In the genomic region with DNA sequence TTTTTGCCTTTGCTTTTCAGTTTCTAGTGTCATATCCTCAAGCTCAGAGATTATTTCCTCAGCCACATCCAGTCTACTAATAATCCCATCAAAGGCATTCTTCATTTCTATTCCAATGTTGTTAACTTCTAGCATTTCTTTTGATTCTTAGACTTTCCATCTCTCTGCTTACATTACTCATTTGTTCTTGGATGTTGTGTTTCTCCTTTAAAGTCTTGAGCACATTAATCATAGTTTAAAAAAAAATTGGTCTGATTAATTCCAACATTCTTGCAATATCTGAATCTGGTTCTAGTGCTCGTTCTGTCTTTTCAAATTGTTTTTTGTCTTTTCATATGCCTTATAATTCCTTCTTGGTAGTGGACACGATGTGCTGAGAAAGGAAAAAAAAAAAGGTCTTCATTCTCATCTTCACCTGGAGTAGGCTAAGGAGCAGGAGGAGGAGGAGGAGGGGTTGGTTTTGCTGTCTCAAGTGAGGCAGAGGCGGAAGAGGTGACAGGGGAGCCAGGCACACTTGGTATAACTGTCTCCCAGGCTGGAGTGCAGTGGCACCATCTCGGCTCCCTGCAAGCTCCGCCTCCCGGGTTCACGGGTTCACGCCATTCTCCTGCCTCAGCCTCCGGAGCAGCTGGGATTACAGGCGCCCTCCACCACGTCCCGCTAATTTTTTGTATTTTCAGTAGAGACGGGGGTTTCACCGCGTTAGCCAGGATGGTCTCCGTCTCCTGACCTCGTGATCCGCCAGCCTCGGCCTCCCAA, we compare ENCODE assay signal across 21 cellular contexts. TPM values are rescaled to one million over a fixed set of nuclear protein-coding genes. Genes with fewer than 3 reads are reported as not detected.
DNase-seq lines count a peak whose midpoint lies in the region; ATAC-seq, FAIRE-seq and TF ChIP-seq lines count a peak whose summit lies in the region.
"Had no signal": no experiment of that assay in that cellular context is flagged by ENCODE, and none has a peak within 500 bp of the region (broad histone marks: within the 10 kb centered on the region; RNA-seq: fewer than 3 reads in every experiment).

No MANE protein-coding gene starts in this region.

- no peak overlapping the region for H4K91ac ChIP-seq in H9 (ENCODE audit: insufficient read length, low read depth, low read length)
- H4K91ac ChIP-seq in mesenchymal stem cell (ENCODE audit: low read length): no peak overlapping the region

- H3K18ac ChIP-seq in H9 (ENCODE audit: insufficient read length, low read depth, low read length) (no peak overlapping the region), mesenchymal stem cell (ENCODE audit: low read depth in 1 of 2, low read length in 2 of 2) (no peak overlapping the region)

- H3K4me1 Mint-ChIP-seq in H9 (no peaks in the 10 kb centered on the region), astrocyte (ENCODE audit: low read depth, unreplicated experiment) (no peaks in the 10 kb centered on the region), progenitor cell of endocrine pancreas (ENCODE audit: low read depth) (peaks cover 2% of the 10 kb centered on the region)

- H2BK5ac ChIP-seq in H9 (ENCODE audit: insufficient read length, low read length): no peak overlapping the region
- no peak overlapping the region for H2BK5ac ChIP-seq in mesenchymal stem cell (ENCODE audit: low read depth, low read length, poor library complexity, severe bottlenecking)

- H3K79me2 ChIP-seq in H9 (ENCODE audit: insufficient read depth, low read length) (no peaks in the 10 kb centered on the region), astrocyte (ENCODE audit: insufficient read depth, low read length) (no peaks in the 10 kb centered on the region)

- H3K23ac ChIP-seq in H9 (ENCODE audit: insufficient read length, low read depth, low read length) (no peak overlapping the region), mesenchymal stem cell (ENCODE audit: low read length in 2 of 2) (no peak overlapping the region)

- H3K27me3 ChIP-seq in H9 (ENCODE audit: insufficient read depth, low read length): no peaks in the 10 kb centered on the region
- no peaks in the 10 kb centered on the region for H3K27me3 ChIP-seq in astrocyte (ENCODE audit: insufficient read depth, low read length)
- H3K27me3 ChIP-seq in mesenchymal stem cell (ENCODE audit: control insufficient read depth in 1 of 2, insufficient read depth in 1 of 2, low read length in 2 of 2): no peaks in the 10 kb centered on the region
- H3K27me3 ChIP-seq: BE2C had no signal

- H3K79me1 ChIP-seq in H9 (ENCODE audit: insufficient read depth, low read depth, low read length, poor library complexity, severe bottlenecking): no peaks in the 10 kb centered on the region
- no peaks in the 10 kb centered on the region for H3K79me1 ChIP-seq in mesenchymal stem cell (replicated peaks; ENCODE audit: low read length, poor library complexity, severe bottlenecking)

- H3K36me3 ChIP-seq in astrocyte (ENCODE audit: insufficient read depth, low read length): peaks cover 5% of the 10 kb centered on the region
- H3K36me3 ChIP-seq in mesenchymal stem cell (ENCODE audit: control insufficient read depth in 1 of 2, insufficient read depth in 2 of 2, low read depth in 1 of 2, low read length in 2 of 2): peaks cover 5 to 27% of the 10 kb centered on the region in 2 experiments
- H3K36me3 ChIP-seq: BE2C had no signal

- WGBS in H9 (ENCODE audit: extremely low coverage, insufficient read length, low lambda C conversion rate): no CpG with 5 or more reads among the region's 19 CpGs
- 90% methylated on average over 18 of the region's 19 CpGs for WGBS in mesenchymal stem cell

- DNase-seq in H9: peak; percentile 53
- peak; percentile 27 for DNase-seq in astrocyte (ENCODE audit: low read depth)
- DNase-seq in mesenchymal stem cell: no peak
- DNase-seq in progenitor cell of endocrine pancreas (ENCODE audit: low spot score, unreplicated experiment): no peak
- no peak for DNase-seq in NCI-H2196 (lab: John Stamatoyannopoulos, UW; ENCODE audit: unreplicated experiment)
- DNase-seq in activated naive CD4-positive, alpha-beta T cell treated with anti-CD3 and anti-CD28 coated beads, Interleukin-2, amount 50 U/mL, for 72 hours (ENCODE audit: low spot score in 2 of 2): no peak
- DNase-seq: BE2C; CD8-positive, alpha-beta T cell; DMS79 treated with DMSO at 0.1 percent for 48 hours; GDM1; GOT3; NCI-H187 treated with DMSO at 0.1 percent for 48 hours; NCI-H446; NCI-H69; SHP77 treated with DMSO at 0.1 percent for 48 hours had no signal

- H2BK15ac ChIP-seq in H9 (ENCODE audit: low read depth, low read length) (no peak overlapping the region), mesenchymal stem cell (ENCODE audit: low read depth, poor library complexity, severe bottlenecking) (no peak overlapping the region)

- no peak for TF ChIP-seq CTCF in H9 (conservative IDR thresholded peaks at IDR 0.05)
- no peak for TF ChIP-seq CTCF in astrocyte (IDR thresholded peaks at IDR 0.05; ENCODE audit: insufficient read depth, low read depth, low read length)
- TF ChIP-seq CTCF in progenitor cell of endocrine pancreas (IDR thresholded peaks at IDR 0.05; ENCODE audit: unreplicated experiment): no peak

- no peak overlapping the region for H4K8ac ChIP-seq in H9 (replicated peaks; ENCODE audit: insufficient read length, low read depth, low read length)
- H4K8ac ChIP-seq in mesenchymal stem cell (ENCODE audit: low read length): no peak overlapping the region

- H3K56ac ChIP-seq in H9 (ENCODE audit: insufficient read length, low read depth, low read length): no peak overlapping the region

- H3K4ac ChIP-seq in H9 (ENCODE audit: low read depth, low read length): no peak overlapping the region
- no peak overlapping the region for H3K4ac ChIP-seq in mesenchymal stem cell (ENCODE audit: low read depth in 1 of 2, low read length in 2 of 2)

- no peak overlapping the region for H2BK12ac ChIP-seq in H9 (ENCODE audit: insufficient read length, low read depth, low read length)
- no peak overlapping the region for H2BK12ac ChIP-seq in mesenchymal stem cell (ENCODE audit: low read length in 2 of 2)

- H3K14ac ChIP-seq in H9 (ENCODE audit: insufficient read depth, low read length) (no peak overlapping the region), mesenchymal stem cell (ENCODE audit: low read length in 2 of 2) (no peak overlapping the region)

- H3K23me2 ChIP-seq in H9 (ENCODE audit: insufficient read length, low read depth, low read length, poor library complexity, severe bottlenecking): no peaks in the 10 kb centered on the region

- H3K27ac ChIP-seq in H9 (ENCODE audit: insufficient read length, low read depth, low read length): no peak overlapping the region
- H3K27ac ChIP-seq in astrocyte (ENCODE audit: low read depth, low read length): no peak overlapping the region
- H3K27ac ChIP-seq in mesenchymal stem cell (ENCODE audit: low read length, poor library complexity, severe bottlenecking): no peak overlapping the region

- no peak overlapping the region for H3T11ph ChIP-seq in H9 (ENCODE audit: low read length)

- H3K27ac Mint-ChIP-seq in H9 (no peak overlapping the region), astrocyte (ENCODE audit: unreplicated experiment) (no peak overlapping the region), progenitor cell of endocrine pancreas (no peak overlapping the region)
- no peak overlapping the region for H3K27ac Mint-ChIP-seq in activated naive CD4-positive, alpha-beta T cell treated with anti-CD3 and anti-CD28 coated beads, Interleukin-2, amount 50 U/mL, for 72 hours
- H3K27ac Mint-ChIP-seq: CD8-positive, alpha-beta T cell; IgD-negative memory B cell had no signal

- no peak for ATAC-seq in GM18909 (IDR thresholded peaks at IDR 0.05; ENCODE audit: poor library complexity, unreplicated experiment)
- ATAC-seq in activated naive CD4-positive, alpha-beta T cell treated with anti-CD3 and anti-CD28 coated beads, Interleukin-2, amount 50 U/mL, for 72 hours: no peak
- ATAC-seq: CD8-positive, alpha-beta T cell; GM12878 had no signal

- no peak for FAIRE-seq in astrocyte (lab: Jason Lieb, UNC)
- FAIRE-seq: D721Med, GM12878, GM18507 had no signal

- H3K9me3 Mint-ChIP-seq in H9 (no peaks in the 10 kb centered on the region), astrocyte (ENCODE audit: unreplicated experiment) (no peaks in the 10 kb centered on the region), progenitor cell of endocrine pancreas (ENCODE audit: low read depth) (no peaks in the 10 kb centered on the region)
- H3K9me3 Mint-ChIP-seq in activated naive CD4-positive, alpha-beta T cell treated with anti-CD3 and anti-CD28 coated beads, Interleukin-2, amount 50 U/mL, for 72 hours: no peaks in the 10 kb centered on the region
- H3K9me3 Mint-ChIP-seq: CD8-positive, alpha-beta T cell; IgD-negative memory B cell had no signal

- H3K9ac ChIP-seq in H9 (ENCODE audit: extremely low read depth, insufficient read length, low read length) (no peak overlapping the region), astrocyte (ENCODE audit: low read length) (no peak overlapping the region), mesenchymal stem cell (ENCODE audit: low read length) (peak overlapping the region; percentile 13)

- H2BK120ac ChIP-seq in H9 (ENCODE audit: low read depth, low read length, poor library complexity, severe bottlenecking) (no peak overlapping the region), mesenchymal stem cell (ENCODE audit: low read depth, low read length) (no peak overlapping the region)

- no peak overlapping the region for H4K5ac ChIP-seq in H9 (ENCODE audit: insufficient read length, low read depth, low read length)

- H2AFZ ChIP-seq in H9 (ENCODE audit: low read length) (no peak overlapping the region), astrocyte (ENCODE audit: low read depth, low read length) (no peak overlapping the region), mesenchymal stem cell (ENCODE audit: low read depth, low read length) (no peak overlapping the region)

- H3K9me3 ChIP-seq in H9 (ENCODE audit: control insufficient read depth, low read depth, low read length) (no peaks in the 10 kb centered on the region), astrocyte (ENCODE audit: insufficient read depth, low read depth, low read length) (no peaks in the 10 kb centered on the region), mesenchymal stem cell (ENCODE audit: control insufficient read depth, low read length) (no peaks in the 10 kb centered on the region)
- H3K9me3 ChIP-seq: BE2C had no signal

- H3K4me3 Mint-ChIP-seq in H9: no peak overlapping the region
- no peak overlapping the region for H3K4me3 Mint-ChIP-seq in astrocyte (ENCODE audit: unreplicated experiment)
- H3K4me3 Mint-ChIP-seq in progenitor cell of endocrine pancreas (ENCODE audit: low read depth): no peak overlapping the region
- H3K4me3 Mint-ChIP-seq: CD8-positive, alpha-beta T cell; IgD-negative memory B cell had no signal

- H3K27me3 Mint-ChIP-seq in H9 (ENCODE audit: low read depth) (peaks cover 2% of the 10 kb centered on the region), astrocyte (ENCODE audit: low read depth, unreplicated experiment) (no peaks in the 10 kb centered on the region), progenitor cell of endocrine pancreas (no peaks in the 10 kb centered on the region)
- H3K27me3 Mint-ChIP-seq: IgD-negative memory B cell had no signal

- H3K4me1 ChIP-seq in H9 (ENCODE audit: insufficient read depth, low read length): no peaks in the 10 kb centered on the region
- no peaks in the 10 kb centered on the region for H3K4me1 ChIP-seq in astrocyte (ENCODE audit: insufficient read depth, low read length)
- no peaks in the 10 kb centered on the region for H3K4me1 ChIP-seq in mesenchymal stem cell (ENCODE audit: control insufficient read depth, insufficient read depth, low read depth, low read length)
- H3K4me1 ChIP-seq: BE2C had no signal

- H3K36me3 Mint-ChIP-seq in H9 (ENCODE audit: insufficient read depth in 1 of 3, low read depth in 3 of 3) (no peaks in the 10 kb centered on the region; a peak in 2 of 7 replicates), astrocyte (ENCODE audit: low read depth, unreplicated experiment) (no peaks in the 10 kb centered on the region), progenitor cell of endocrine pancreas (ENCODE audit: insufficient read depth) (peaks cover 1% of the 10 kb centered on the region)
- H3K36me3 Mint-ChIP-seq in activated naive CD4-positive, alpha-beta T cell treated with anti-CD3 and anti-CD28 coated beads, Interleukin-2, amount 50 U/mL, for 72 hours: no peaks in the 10 kb centered on the region

- H4K20me1 ChIP-seq in H9 (ENCODE audit: control insufficient read depth, insufficient read depth, insufficient read length) (no peaks in the 10 kb centered on the region), astrocyte (ENCODE audit: insufficient read depth, low read length) (no peaks in the 10 kb centered on the region)

- H2AK5ac ChIP-seq in H9 (ENCODE audit: insufficient read length, low read length): no peak overlapping the region
- H2AK5ac ChIP-seq in mesenchymal stem cell (ENCODE audit: low read length, severe bottlenecking): no peak overlapping the region

- no peak overlapping the region for H3K4me3 ChIP-seq in astrocyte (ENCODE audit: insufficient read depth, low read depth, low read length)
- no peak overlapping the region for H3K4me3 ChIP-seq in mesenchymal stem cell (ENCODE audit: insufficient read depth in 1 of 2, low read depth in 1 of 2, low read length in 2 of 2)
- H3K4me3 ChIP-seq: GM12878 had no signal

- no peak overlapping the region for H3K4me2 ChIP-seq in H9 (ENCODE audit: insufficient read depth, insufficient read length, low read length)
- H3K4me2 ChIP-seq in astrocyte (ENCODE audit: low read length): no peak overlapping the region
- H3K4me2 ChIP-seq in mesenchymal stem cell (ENCODE audit: low read length, poor library complexity, severe bottlenecking): no peak overlapping the region

- no peak overlapping the region for H2BK20ac ChIP-seq in H9 (ENCODE audit: low read depth, low read length, poor library complexity, severe bottlenecking)

RNA-seq across cellular contexts. Expression of gene PRXL2C, which starts 16.3 kb away (rescaled TPM):
- 4.7 and 5.9 TPM in 2 replicates for total RNA-seq in H9 (2021)
- total RNA-seq in astrocyte: 12.2 and 12.6 TPM in 2 replicates
- polyA plus RNA-seq in mesenchymal stem cell (2013, experiment 1 of 2): 16.8 TPM
- polyA plus RNA-seq in mesenchymal stem cell (2013, experiment 2 of 2): 18.3 TPM
- 4.8 and 6.2 TPM in 2 replicates for total RNA-seq in progenitor cell of endocrine pancreas
- total RNA-seq in activated naive CD4-positive, alpha-beta T cell treated with anti-CD3 and anti-CD28 coated beads, Interleukin-2, amount 50 U/mL, for 72 hours: 1 to 10 TPM; 5.6 to 7.8 TPM
- total RNA-seq: OCI-LY7 had no signal

RNA-seq across cellular contexts. Expression of gene CDC14B, which starts 19.1 kb away (rescaled TPM):
- total RNA-seq in H9 (2021) (26.6 and 28.4 TPM in 2 replicates), astrocyte (21.0 and 22.5 TPM in 2 replicates), progenitor cell of endocrine pancreas (46.2 and 53.2 TPM in 2 replicates)
- 10.5 TPM for polyA plus RNA-seq in mesenchymal stem cell (2013, experiment 1 of 2)
- 10.5 TPM for polyA plus RNA-seq in mesenchymal stem cell (2013, experiment 2 of 2)
- total RNA-seq in activated naive CD4-positive, alpha-beta T cell treated with anti-CD3 and anti-CD28 coated beads, Interleukin-2, amount 50 U/mL, for 72 hours: 1 to 10 TPM; 1.5 to 2.6 TPM

Comparison
In these comparisons a context has a peak if more than half of its experiments do, and no peak if none do; other contexts are left out.
1. DNase-seq: peak in H9 (single experiment) and astrocyte (single experiment); none in mesenchymal stem cell (single experiment), progenitor cell of endocrine pancreas (single experiment), NCI-H2196 (single experiment) and activated naive CD4-positive, alpha-beta T cell treated with anti-CD3 and anti-CD28 coated beads, Interleukin-2, amount 50 U/mL, for 72 hours (0 of 2).